6 cellular contexts compared by ENCODE assay signal in genomic region chr4:86096373-86096772, GRCh38.
"Had no signal": no experiment of that assay in that cellular context is flagged by ENCODE, and none has a peak within 500 bp of the region (broad histone marks: within the 10 kb centered on the region; RNA-seq: fewer than 3 reads in every experiment).

No MANE protein-coding gene starts in this region.

- H3K4me3 Mint-ChIP-seq: IgD-negative memory B cell had no signal

- H3K27ac Mint-ChIP-seq: IgD-negative memory B cell had no signal

- DNase-seq: IMR-90, KBM-7 had no signal

- H3K4me1 Mint-ChIP-seq: IgD-negative memory B cell had no signal

- H3K36me3 Mint-ChIP-seq: IgD-negative memory B cell had no signal

- H3K9me3 Mint-ChIP-seq: IgD-negative memory B cell had no signal

- H3K27ac ChIP-seq: HL-60 had no signal

- ATAC-seq: HepG2, K562 had no signal

- H3K4me3 ChIP-seq: K562 had no signal
